In the genomic region with DNA sequence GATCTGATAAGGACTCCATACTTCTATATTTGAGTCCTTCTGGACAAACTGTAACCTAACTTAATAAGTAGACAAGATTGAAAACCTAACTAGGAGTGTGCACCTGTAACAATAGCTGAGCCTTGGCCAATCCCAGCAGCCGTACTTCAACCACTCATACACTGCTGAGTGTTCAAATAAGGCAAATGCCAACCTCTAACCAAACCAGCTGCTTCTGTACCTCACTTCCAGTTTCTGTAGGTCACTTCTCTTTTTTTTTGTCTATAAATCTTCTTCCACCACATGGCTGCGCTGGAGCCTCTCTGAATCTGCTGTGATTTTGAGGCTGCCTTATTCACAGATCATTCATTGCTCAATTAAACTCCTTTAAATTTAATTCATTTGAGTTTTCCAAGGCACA, we compare ENCODE assay signal across 2 cellular contexts.
A peak's percentile ranks its signal among the peaks of the same experiment; 100 is the strongest.
TF ChIP-seq lines count a peak whose summit lies in the region.

No MANE protein-coding gene starts in this region.

TF ChIP-seq in HCT116, 20 proteins besides CTCF, POLR2A, EP300 and RAD21:
- TF ChIP-seq CBX3 (IDR thresholded peaks at IDR 0.05; ENCODE audit: low read depth) (no peak), EZH2phosphoT487 (IDR thresholded peaks at IDR 0.05; ENCODE audit: borderline replicate concordance) (no peak), TCF7L2 (IDR thresholded peaks at IDR 0.05; ENCODE audit: borderline replicate concordance, extremely low read depth, insufficient read depth, insufficient read length) (no peak), FOSL1 (IDR thresholded peaks at IDR 0.05; ENCODE audit: low read depth) (no peak), CEBPB (IDR thresholded peaks at IDR 0.05; ENCODE audit: low read depth) (no peak), POLR2AphosphoS5 (IDR thresholded peaks at IDR 0.05; ENCODE audit: low read depth, low read length) (no peak), EZH2 (IDR thresholded peaks at IDR 0.05) (no peak), ZNF274 (IDR thresholded peaks at IDR 0.05; ENCODE audit: low read depth, low read length) (no peak)
- TF ChIP-seq, protein P1, sequence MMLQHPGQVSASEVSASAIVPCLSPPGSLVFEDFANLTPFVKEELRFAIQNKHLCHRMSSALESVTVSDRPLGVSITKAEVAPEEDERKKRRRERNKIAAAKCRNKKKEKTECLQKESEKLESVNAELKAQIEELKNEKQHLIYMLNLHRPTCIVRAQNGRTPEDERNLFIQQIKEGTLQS (IDR thresholded peaks at IDR 0.05): no peak
- TF ChIP-seq, protein P2, sequence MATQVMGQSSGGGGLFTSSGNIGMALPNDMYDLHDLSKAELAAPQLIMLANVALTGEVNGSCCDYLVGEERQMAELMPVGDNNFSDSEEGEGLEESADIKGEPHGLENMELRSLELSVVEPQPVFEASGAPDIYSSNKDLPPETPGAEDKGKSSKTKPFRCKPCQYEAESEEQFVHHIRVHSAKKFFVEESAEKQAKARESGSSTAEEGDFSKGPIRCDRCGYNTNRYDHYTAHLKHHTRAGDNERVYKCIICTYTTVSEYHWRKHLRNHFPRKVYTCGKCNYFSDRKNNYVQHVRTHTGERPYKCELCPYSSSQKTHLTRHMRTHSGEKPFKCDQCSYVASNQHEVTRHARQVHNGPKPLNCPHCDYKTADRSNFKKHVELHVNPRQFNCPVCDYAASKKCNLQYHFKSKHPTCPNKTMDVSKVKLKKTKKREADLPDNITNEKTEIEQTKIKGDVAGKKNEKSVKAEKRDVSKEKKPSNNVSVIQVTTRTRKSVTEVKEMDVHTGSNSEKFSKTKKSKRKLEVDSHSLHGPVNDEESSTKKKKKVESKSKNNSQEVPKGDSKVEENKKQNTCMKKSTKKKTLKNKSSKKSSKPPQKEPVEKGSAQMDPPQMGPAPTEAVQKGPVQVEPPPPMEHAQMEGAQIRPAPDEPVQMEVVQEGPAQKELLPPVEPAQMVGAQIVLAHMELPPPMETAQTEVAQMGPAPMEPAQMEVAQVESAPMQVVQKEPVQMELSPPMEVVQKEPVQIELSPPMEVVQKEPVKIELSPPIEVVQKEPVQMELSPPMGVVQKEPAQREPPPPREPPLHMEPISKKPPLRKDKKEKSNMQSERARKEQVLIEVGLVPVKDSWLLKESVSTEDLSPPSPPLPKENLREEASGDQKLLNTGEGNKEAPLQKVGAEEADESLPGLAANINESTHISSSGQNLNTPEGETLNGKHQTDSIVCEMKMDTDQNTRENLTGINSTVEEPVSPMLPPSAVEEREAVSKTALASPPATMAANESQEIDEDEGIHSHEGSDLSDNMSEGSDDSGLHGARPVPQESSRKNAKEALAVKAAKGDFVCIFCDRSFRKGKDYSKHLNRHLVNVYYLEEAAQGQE (IDR thresholded peaks at IDR 0.05; ENCODE audit: low read depth): no peak

TF ChIP-seq in GM12878, 131 proteins besides CTCF, POLR2A, EP300 and RAD21:
- peak; percentile 40; the same call in 1 of the 2 replicates for TF ChIP-seq SPI1 (IDR thresholded peaks at IDR 0.05; ENCODE audit: borderline replicate concordance, insufficient read depth, low read depth, low read length)
- TF ChIP-seq, protein P3, sequence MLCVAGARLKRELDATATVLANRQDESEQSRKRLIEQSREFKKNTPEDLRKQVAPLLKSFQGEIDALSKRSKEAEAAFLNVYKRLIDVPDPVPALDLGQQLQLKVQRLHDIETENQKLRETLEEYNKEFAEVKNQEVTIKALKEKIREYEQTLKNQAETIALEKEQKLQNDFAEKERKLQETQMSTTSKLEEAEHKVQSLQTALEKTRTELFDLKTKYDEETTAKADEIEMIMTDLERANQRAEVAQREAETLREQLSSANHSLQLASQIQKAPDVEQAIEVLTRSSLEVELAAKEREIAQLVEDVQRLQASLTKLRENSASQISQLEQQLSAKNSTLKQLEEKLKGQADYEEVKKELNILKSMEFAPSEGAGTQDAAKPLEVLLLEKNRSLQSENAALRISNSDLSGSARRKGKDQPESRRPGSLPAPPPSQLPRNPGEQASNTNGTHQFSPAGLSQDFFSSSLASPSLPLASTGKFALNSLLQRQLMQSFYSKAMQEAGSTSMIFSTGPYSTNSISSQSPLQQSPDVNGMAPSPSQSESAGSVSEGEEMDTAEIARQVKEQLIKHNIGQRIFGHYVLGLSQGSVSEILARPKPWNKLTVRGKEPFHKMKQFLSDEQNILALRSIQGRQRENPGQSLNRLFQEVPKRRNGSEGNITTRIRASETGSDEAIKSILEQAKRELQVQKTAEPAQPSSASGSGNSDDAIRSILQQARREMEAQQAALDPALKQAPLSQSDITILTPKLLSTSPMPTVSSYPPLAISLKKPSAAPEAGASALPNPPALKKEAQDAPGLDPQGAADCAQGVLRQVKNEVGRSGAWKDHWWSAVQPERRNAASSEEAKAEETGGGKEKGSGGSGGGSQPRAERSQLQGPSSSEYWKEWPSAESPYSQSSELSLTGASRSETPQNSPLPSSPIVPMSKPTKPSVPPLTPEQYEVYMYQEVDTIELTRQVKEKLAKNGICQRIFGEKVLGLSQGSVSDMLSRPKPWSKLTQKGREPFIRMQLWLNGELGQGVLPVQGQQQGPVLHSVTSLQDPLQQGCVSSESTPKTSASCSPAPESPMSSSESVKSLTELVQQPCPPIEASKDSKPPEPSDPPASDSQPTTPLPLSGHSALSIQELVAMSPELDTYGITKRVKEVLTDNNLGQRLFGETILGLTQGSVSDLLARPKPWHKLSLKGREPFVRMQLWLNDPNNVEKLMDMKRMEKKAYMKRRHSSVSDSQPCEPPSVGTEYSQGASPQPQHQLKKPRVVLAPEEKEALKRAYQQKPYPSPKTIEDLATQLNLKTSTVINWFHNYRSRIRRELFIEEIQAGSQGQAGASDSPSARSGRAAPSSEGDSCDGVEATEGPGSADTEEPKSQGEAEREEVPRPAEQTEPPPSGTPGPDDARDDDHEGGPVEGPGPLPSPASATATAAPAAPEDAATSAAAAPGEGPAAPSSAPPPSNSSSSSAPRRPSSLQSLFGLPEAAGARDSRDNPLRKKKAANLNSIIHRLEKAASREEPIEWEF (IDR thresholded peaks at IDR 0.05; ENCODE audit: insufficient replicate concordance, low read depth, low read length): no peak
- no peak for TF ChIP-seq LARP7 (IDR thresholded peaks at IDR 0.05)
- no peak for TF ChIP-seq CREB1 (IDR thresholded peaks at IDR 0.05; ENCODE audit: low read depth)
- TF ChIP-seq CHD2 (IDR thresholded peaks at IDR 0.05; ENCODE audit: borderline replicate concordance, low read depth, low read length): no peak
